In the genomic region with DNA sequence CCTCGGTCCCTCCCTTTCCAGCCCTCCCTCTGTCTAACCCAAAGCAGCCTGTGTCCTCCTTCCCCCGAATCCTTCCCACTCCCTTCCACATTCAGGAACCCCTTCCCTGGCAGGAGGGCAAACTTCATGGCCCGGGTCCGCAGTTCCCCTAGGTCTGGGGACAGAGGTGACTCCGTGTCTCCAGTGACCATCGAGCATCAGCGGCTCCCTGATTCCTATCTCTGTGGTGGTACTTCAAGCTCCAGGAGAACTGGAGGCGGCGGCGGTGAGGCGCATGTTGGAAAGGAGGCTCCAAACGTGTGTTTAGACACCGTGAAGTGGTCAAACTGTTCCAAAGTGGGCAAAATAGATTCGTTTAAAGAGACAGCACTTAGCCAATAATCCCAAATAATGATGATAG, we compare ENCODE assay signal across 38 cellular contexts.
"Had no signal": no experiment of that assay in that cellular context is flagged by ENCODE, and none has a peak within 500 bp of the region (broad histone marks: within the 10 kb centered on the region; RNA-seq: fewer than 3 reads in every experiment).

No MANE protein-coding gene starts in this region.

- H3K4me1 ChIP-seq: adrenal gland, ascending aorta, breast epithelium had no signal

- H3K9me3 Mint-ChIP-seq: activated naive CD4-positive, alpha-beta T cell treated with anti-CD3 and anti-CD28 coated beads for 36 hours; activated naive CD4-positive, alpha-beta T cell treated with anti-CD3 and anti-CD28 coated beads, Interleukin-2, amount 10 ng/mL, durations not matched to agents 7 days and 5 days; activated naive CD4-positive, alpha-beta T cell treated with anti-CD3 and anti-CD28 coated beads, Interleukin-2, amount 50 U/mL, for 24 hours; activated naive CD8-positive, alpha-beta T cell treated with anti-CD3 and anti-CD28 coated beads for 36 hours; activated naive CD8-positive, alpha-beta T cell treated with anti-CD3 and anti-CD28 coated beads, Interleukin-2, amount 10 ng/mL, durations not matched to agents 7 days and 5 days; activated T-helper 1 cell treated with anti-CD3 and anti-CD28 coated beads, Interleukin-12 subunit alpha, Interleukin-12 subunit beta, Interleukin-2, Interleukin-4 antibody, amounts not matched to agents 30 ng/mL and 10 ng/mL and 1 ng/mL, durations not matched to agents 14 hours and 24 hours and 36 hours; activated T-helper 17 cell treated with anti-CD3 and anti-CD28 coated beads, Interleukin-2, amount 50 U/mL, for 72 hours; activated T-helper 2 cell treated with anti-CD3 and anti-CD28 coated beads, Interferon-gamma antibody, Interleukin-2, Interleukin-4, amounts not matched to agents 10 μg/mL and 5 μg/mL and 100 μg/mL, durations not matched to agents 14 hours and 24 hours and 36 hours; central memory CD8-positive, alpha-beta T cell had no signal

- DNase-seq: activated effector memory CD4-positive, alpha-beta T cell treated with anti-CD3 and anti-CD28 coated beads, Interleukin-2, amount 50 U/mL, for 16 hours; activated effector memory CD4-positive, alpha-beta T cell treated with Interleukin-2 at 50 U/mL for 16 hours; activated gamma-delta T cell; activated gamma-delta T cell treated with Interleukin-2 at 50 U/mL for 16 hours; activated naive CD4-positive, alpha-beta T cell; activated naive CD4-positive, alpha-beta T cell treated with anti-CD3 and anti-CD28 coated beads for 36 hours; activated naive CD4-positive, alpha-beta T cell treated with anti-CD3 and anti-CD28 coated beads, Interleukin-2, amount 10 ng/mL, durations not matched to agents 7 days and 5 days; activated naive CD4-positive, alpha-beta T cell treated with anti-CD3 and anti-CD28 coated beads, Interleukin-2, amount 50 U/mL, for 16 hours; activated naive CD4-positive, alpha-beta T cell treated with Interleukin-2 at 50 U/mL for 16 hours; activated naive CD8-positive, alpha-beta T cell treated with anti-CD3 and anti-CD28 coated beads for 36 hours; activated naive CD8-positive, alpha-beta T cell treated with anti-CD3 and anti-CD28 coated beads, Interleukin-2, amount 10 ng/mL, durations not matched to agents 7 days and 5 days; activated naive CD8-positive, alpha-beta T cell treated with anti-CD3 and anti-CD28 coated beads, Interleukin-2, amount 50 U/mL, for 24 hours; activated T-cell treated with anti-CD3 and anti-CD28 coated beads for 4 hours; activated T-cell treated with anti-CD3 and anti-CD28 coated beads, Interleukin-2, amount 50 U/mL, for 1 hour; activated T-cell treated with anti-CD3 and anti-CD28 coated beads, Interleukin-2, amount 50 U/mL, for 24 hours; activated T-cell treated with anti-CD3 and anti-CD28 coated beads, Interleukin-2, amount 50 U/mL, for 4 hours; activated T-cell treated with anti-CD3 and anti-CD28 coated beads, Interleukin-2, amount 50 U/mL, for 48 hours; activated T-cell treated with anti-CD3 and anti-CD28 coated beads, Interleukin-2, amount 50 U/mL, for 72 hours; adrenal gland; amniotic stem cell; amygdala; anterior cingulate cortex; aorta; brain microvascular endothelial cell; caudate nucleus; central memory CD4-positive, alpha-beta T cell; cerebellar nuclear complex had no signal

- H3K4me3 Mint-ChIP-seq: activated naive CD4-positive, alpha-beta T cell treated with anti-CD3 and anti-CD28 coated beads for 36 hours; activated naive CD4-positive, alpha-beta T cell treated with anti-CD3 and anti-CD28 coated beads, Interleukin-2, amount 10 ng/mL, durations not matched to agents 7 days and 5 days; activated naive CD4-positive, alpha-beta T cell treated with anti-CD3 and anti-CD28 coated beads, Interleukin-2, amount 50 U/mL, for 24 hours; activated naive CD8-positive, alpha-beta T cell; activated naive CD8-positive, alpha-beta T cell treated with anti-CD3 and anti-CD28 coated beads for 36 hours; activated naive CD8-positive, alpha-beta T cell treated with anti-CD3 and anti-CD28 coated beads, Interleukin-2, amount 10 ng/mL, durations not matched to agents 7 days and 5 days; activated naive CD8-positive, alpha-beta T cell treated with anti-CD3 and anti-CD28 coated beads, Interleukin-2, amount 50 U/mL, for 24 hours; activated T-cell treated with anti-CD3 and anti-CD28 coated beads, Interleukin-2, amount 50 U/mL, for 24 hours; activated T-cell treated with anti-CD3 and anti-CD28 coated beads, Interleukin-2, amount 50 U/mL, for 4 hours; activated T-cell treated with anti-CD3 and anti-CD28 coated beads, Interleukin-2, amount 50 U/mL, for 72 hours; activated T-helper 1 cell treated with anti-CD3 and anti-CD28 coated beads, Interleukin-12 subunit alpha, Interleukin-12 subunit beta, Interleukin-2, Interleukin-4 antibody, amounts not matched to agents 30 ng/mL and 10 ng/mL and 1 ng/mL, durations not matched to agents 14 hours and 24 hours and 36 hours; activated T-helper 17 cell treated with anti-CD3 and anti-CD28 coated beads, Interleukin-2, amount 50 U/mL, for 72 hours; brain; central memory CD8-positive, alpha-beta T cell had no signal

- H3K27me3 ChIP-seq: adrenal gland, ascending aorta, brain microvascular endothelial cell, breast epithelium, cardiac muscle cell had no signal

- H3K27ac ChIP-seq: adrenal gland, ascending aorta, brain microvascular endothelial cell, breast epithelium, cardiac muscle cell had no signal

- H3K27ac Mint-ChIP-seq: activated naive CD4-positive, alpha-beta T cell treated with anti-CD3 and anti-CD28 coated beads for 36 hours; activated naive CD4-positive, alpha-beta T cell treated with anti-CD3 and anti-CD28 coated beads, Interleukin-2, amount 10 ng/mL, durations not matched to agents 7 days and 5 days; activated naive CD4-positive, alpha-beta T cell treated with anti-CD3 and anti-CD28 coated beads, Interleukin-2, amount 50 U/mL, for 24 hours; activated naive CD4-positive, alpha-beta T cell treated with anti-CD3 and anti-CD28 coated beads, Interleukin-2, amount 50 U/mL, for 72 hours; activated naive CD8-positive, alpha-beta T cell; activated naive CD8-positive, alpha-beta T cell treated with anti-CD3 and anti-CD28 coated beads for 36 hours; activated naive CD8-positive, alpha-beta T cell treated with anti-CD3 and anti-CD28 coated beads, Interleukin-2, amount 10 ng/mL, durations not matched to agents 7 days and 5 days; activated naive CD8-positive, alpha-beta T cell treated with anti-CD3 and anti-CD28 coated beads, Interleukin-2, amount 50 U/mL, for 24 hours; activated T-cell treated with anti-CD3 and anti-CD28 coated beads, Interleukin-2, amount 50 U/mL, for 24 hours; activated T-cell treated with anti-CD3 and anti-CD28 coated beads, Interleukin-2, amount 50 U/mL, for 72 hours; activated T-helper 1 cell treated with anti-CD3 and anti-CD28 coated beads, Interleukin-12 subunit alpha, Interleukin-12 subunit beta, Interleukin-2, Interleukin-4 antibody, amounts not matched to agents 30 ng/mL and 10 ng/mL and 1 ng/mL, durations not matched to agents 14 hours and 24 hours and 36 hours; activated T-helper 17 cell treated with anti-CD3 and anti-CD28 coated beads, Interleukin-2, amount 50 U/mL, for 72 hours; activated T-helper 2 cell treated with anti-CD3 and anti-CD28 coated beads, Interferon-gamma antibody, Interleukin-2, Interleukin-4, amounts not matched to agents 10 μg/mL and 5 μg/mL and 100 μg/mL, durations not matched to agents 14 hours and 24 hours and 36 hours; brain had no signal

- ATAC-seq: activated naive CD4-positive, alpha-beta T cell treated with anti-CD3 and anti-CD28 coated beads, Interleukin-2, amount 50 U/mL, for 72 hours; activated naive CD8-positive, alpha-beta T cell treated with anti-CD3 and anti-CD28 coated beads, Interleukin-2, amount 50 U/mL, for 24 hours; activated T-cell treated with anti-CD3 and anti-CD28 coated beads, Interleukin-2, amount 50 U/mL, for 4 hours; activated T-cell treated with anti-CD3 and anti-CD28 coated beads, Interleukin-2, amount 50 U/mL, for 72 hours; activated T-helper 17 cell treated with anti-CD3 and anti-CD28 coated beads, Interleukin-2, amount 50 U/mL, for 72 hours had no signal

- H3K4me1 Mint-ChIP-seq: activated naive CD4-positive, alpha-beta T cell treated with anti-CD3 and anti-CD28 coated beads, Interleukin-2, amount 10 ng/mL, durations not matched to agents 7 days and 5 days; activated naive CD4-positive, alpha-beta T cell treated with anti-CD3 and anti-CD28 coated beads, Interleukin-2, amount 50 U/mL, for 24 hours; activated naive CD8-positive, alpha-beta T cell treated with anti-CD3 and anti-CD28 coated beads for 36 hours; activated naive CD8-positive, alpha-beta T cell treated with anti-CD3 and anti-CD28 coated beads, Interleukin-2, amount 10 ng/mL, durations not matched to agents 7 days and 5 days; activated naive CD8-positive, alpha-beta T cell treated with anti-CD3 and anti-CD28 coated beads, Interleukin-2, amount 50 U/mL, for 24 hours; activated T-helper 17 cell treated with anti-CD3 and anti-CD28 coated beads, Interleukin-2, amount 50 U/mL, for 72 hours; central memory CD8-positive, alpha-beta T cell had no signal

- H3K9me3 ChIP-seq: adrenal gland, ascending aorta had no signal

- H3K4me3 ChIP-seq: adrenal gland, ascending aorta, breast epithelium, cardiac muscle cell had no signal

- H3K36me3 Mint-ChIP-seq: activated naive CD4-positive, alpha-beta T cell treated with anti-CD3 and anti-CD28 coated beads, Interleukin-2, amount 10 ng/mL, durations not matched to agents 7 days and 5 days; activated naive CD4-positive, alpha-beta T cell treated with anti-CD3 and anti-CD28 coated beads, Interleukin-2, amount 50 U/mL, for 24 hours; activated naive CD4-positive, alpha-beta T cell treated with anti-CD3 and anti-CD28 coated beads, Interleukin-2, amount 50 U/mL, for 72 hours; activated naive CD8-positive, alpha-beta T cell; activated naive CD8-positive, alpha-beta T cell treated with anti-CD3 and anti-CD28 coated beads for 36 hours; activated naive CD8-positive, alpha-beta T cell treated with anti-CD3 and anti-CD28 coated beads, Interleukin-2, amount 10 ng/mL, durations not matched to agents 7 days and 5 days had no signal

- H3K27me3 Mint-ChIP-seq: activated naive CD4-positive, alpha-beta T cell treated with anti-CD3 and anti-CD28 coated beads, Interleukin-2, amount 10 ng/mL, durations not matched to agents 7 days and 5 days; activated naive CD8-positive, alpha-beta T cell treated with anti-CD3 and anti-CD28 coated beads for 36 hours; brain had no signal

- H3K36me3 ChIP-seq: adrenal gland, ascending aorta, brain microvascular endothelial cell, breast epithelium, cardiac muscle cell had no signal
